15 cellular contexts compared by ENCODE assay signal in the genomic region with DNA sequence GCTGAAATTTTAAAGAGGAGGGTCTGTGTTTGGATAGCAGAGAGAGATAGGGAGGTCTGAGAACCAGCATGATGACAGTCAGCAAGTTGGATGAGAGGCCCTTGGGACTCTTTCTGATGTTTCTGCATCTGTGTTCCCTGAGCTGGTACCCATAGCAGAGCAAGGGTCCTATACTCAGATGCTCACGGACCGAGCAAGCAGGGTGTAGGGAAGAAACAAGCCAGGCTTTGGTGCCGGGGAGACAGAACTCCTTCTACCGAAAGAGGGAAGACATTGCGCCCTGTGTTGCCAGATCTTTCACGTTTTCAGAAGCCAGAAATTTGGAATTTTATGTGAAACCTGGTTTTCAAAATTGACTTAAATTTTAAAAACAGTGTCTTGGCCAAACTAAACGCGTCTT. TPM values are rescaled to one million over a fixed set of nuclear protein-coding genes. Genes with fewer than 3 reads are reported as not detected.
A peak's percentile ranks its signal among the peaks of the same experiment; 100 is the strongest.
DNase-seq lines count a peak whose midpoint lies in the region; ATAC-seq and TF ChIP-seq lines count a peak whose summit lies in the region.
"Had no signal": no experiment of that assay in that cellular context is flagged by ENCODE, and none has a peak within 500 bp of the region (broad histone marks: within the 10 kb centered on the region; RNA-seq: fewer than 3 reads in every experiment).

No MANE protein-coding gene starts in this region.

- CTCF ChIA-PET in CD4-positive, alpha-beta T cell (lab: Charles Lee): no interaction called here

- no peaks in the 10 kb centered on the region for H3K27me3 Mint-ChIP-seq in CD4-positive, alpha-beta T cell

- peak overlapping the region; percentile 46 for H3K4me3 ChIP-seq in adipocyte (ENCODE audit: low read length)
- H3K4me3 ChIP-seq in lower lobe of right lung: no peak overlapping the region
- no peak overlapping the region for H3K4me3 ChIP-seq in skeletal muscle tissue (ENCODE audit: low read length in 3 of 3)
- H3K4me3 ChIP-seq: lung, MG63 had no signal

- no peak for TF ChIP-seq CTCF in CD4-positive, alpha-beta T cell (IDR thresholded peaks at IDR 0.05)
- TF ChIP-seq CTCF in lower lobe of right lung (IDR thresholded peaks at IDR 0.05): no peak

- no peak overlapping the region for H3K27ac ChIP-seq in CD4-positive, alpha-beta T cell (ENCODE audit: low read depth, low read length)
- H3K27ac ChIP-seq in lower lobe of right lung: peak overlapping the region; percentile 47
- H3K27ac ChIP-seq in skeletal muscle tissue (ENCODE audit: low read depth, low read length): peak overlapping the region; percentile 52

- no peak for ATAC-seq in CD4-positive, alpha-beta T cell (ENCODE audit: poor library complexity)
- ATAC-seq in lower lobe of right lung (no peak), HG02885 (IDR thresholded peaks at IDR 0.05; ENCODE audit: poor library complexity, unreplicated experiment) (no peak)
- ATAC-seq: CD8-positive, alpha-beta T cell; Panc1 had no signal

- no peaks in the 10 kb centered on the region for H3K9me3 ChIP-seq in CD4-positive, alpha-beta T cell (ENCODE audit: control insufficient read depth, low read length)
- H3K9me3 ChIP-seq in adipocyte (ENCODE audit: control insufficient read depth, low read length): no peaks in the 10 kb centered on the region
- H3K9me3 ChIP-seq in lower lobe of right lung: no peaks in the 10 kb centered on the region
- H3K9me3 ChIP-seq in skeletal muscle tissue (ENCODE audit: control insufficient read depth in 3 of 3, low read length in 3 of 3): no peaks in the 10 kb centered on the region
- H3K9me3 ChIP-seq: MG63 had no signal

- no peak for DNase-seq in CD4-positive, alpha-beta T cell
- DNase-seq in adipocyte (ENCODE audit: low read depth): no peak
- no peak for DNase-seq in lower lobe of right lung
- no peak for DNase-seq in hypothalamus (lab: John Stamatoyannopoulos, UW)
- no peak for DNase-seq in NCI-H2196 (lab: John Stamatoyannopoulos, UW; ENCODE audit: unreplicated experiment)
- DNase-seq: activated CD4-positive, CD25-positive, alpha-beta regulatory T cell treated with anti-CD3 and anti-CD28 coated beads, Interleukin-2, amount 50 U/mL, for 72 hours; activated T-cell treated with anti-CD3 and anti-CD28 coated beads, Interleukin-2, amount 50 U/mL, for 1 hour; CD8-positive, alpha-beta T cell; NCI-H2029 had no signal

- POLR2A ChIA-PET in CD4-positive, alpha-beta T cell (lab: Charles Lee): no interaction called here

- H3K4me3 Mint-ChIP-seq in CD4-positive, alpha-beta T cell: no peak overlapping the region
- H3K4me3 Mint-ChIP-seq: CD8-positive, alpha-beta T cell; dendritic cell treated with granulocyte-macrophage colony-stimulating factor and Interleukin-4, amounts not matched to agents 40 ng/mL and 50 ng/mL, for 4 days had no signal

- H3K27ac Mint-ChIP-seq in CD4-positive, alpha-beta T cell: peak overlapping the region; percentile 88
- H3K27ac Mint-ChIP-seq: dendritic cell treated with granulocyte-macrophage colony-stimulating factor and Interleukin-4, amounts not matched to agents 40 ng/mL and 50 ng/mL, for 4 days had no signal

- H3K4me1 Mint-ChIP-seq in CD4-positive, alpha-beta T cell (ENCODE audit: low read depth): peaks cover 50% of the 10 kb centered on the region

- peaks cover 44% of the 10 kb centered on the region for H3K36me3 ChIP-seq in adipocyte (ENCODE audit: control insufficient read depth, insufficient read depth, low read length, severe bottlenecking)
- peaks cover 64% of the 10 kb centered on the region for H3K36me3 ChIP-seq in lower lobe of right lung
- H3K36me3 ChIP-seq in skeletal muscle tissue (ENCODE audit: control insufficient read depth in 3 of 3, insufficient read depth in 3 of 3, low read length in 3 of 3): peaks cover 0 to 4% (median 2%) of the 10 kb centered on the region in 3 donors

- intact Hi-C loops in CD4-positive, alpha-beta T cell (cut with DNase I, micrococcal nuclease): loop anchor here (2.0 to 5.0 kb wide), 2 partner anchors 34 to 35 kb away; partner anchors contain the start of gene NEDD9 (in 2 of the 2)
- intact Hi-C loops in lower lobe of right lung (cut with DNase I): no loop called here

- no peaks in the 10 kb centered on the region for H3K9me3 Mint-ChIP-seq in CD4-positive, alpha-beta T cell
- H3K9me3 Mint-ChIP-seq: CD8-positive, alpha-beta T cell; dendritic cell treated with granulocyte-macrophage colony-stimulating factor and Interleukin-4, amounts not matched to agents 40 ng/mL and 50 ng/mL, for 4 days had no signal

- H3K27me3 ChIP-seq in CD4-positive, alpha-beta T cell (ENCODE audit: control insufficient read depth, insufficient read depth, low read length): no peaks in the 10 kb centered on the region
- no peaks in the 10 kb centered on the region for H3K27me3 ChIP-seq in adipocyte (replicated peaks; ENCODE audit: control insufficient read depth, insufficient read depth, low read length)
- H3K27me3 ChIP-seq in lower lobe of right lung (ENCODE audit: low read depth): no peaks in the 10 kb centered on the region
- H3K27me3 ChIP-seq in skeletal muscle tissue (ENCODE audit: control insufficient read depth in 3 of 3, insufficient read depth in 3 of 3, low read length in 3 of 3): no peaks in the 10 kb centered on the region
- H3K27me3 ChIP-seq: MG63 had no signal

- H3K4me1 ChIP-seq in adipocyte (ENCODE audit: control insufficient read depth, insufficient read depth, low read length): peaks cover 70% of the 10 kb centered on the region
- peaks cover 94% of the 10 kb centered on the region for H3K4me1 ChIP-seq in lower lobe of right lung
- H3K4me1 ChIP-seq in skeletal muscle tissue (ENCODE audit: control insufficient read depth in 3 of 3, insufficient read depth in 3 of 3, low read length in 3 of 3): peaks cover 2 to 10% (median 8%) of the 10 kb centered on the region in 3 donors

- H3K36me3 Mint-ChIP-seq in CD4-positive, alpha-beta T cell (ENCODE audit: low read depth): peaks cover 53% of the 10 kb centered on the region

- H3K9ac ChIP-seq in adipocyte (ENCODE audit: low read length) (peak overlapping the region; percentile 40), skeletal muscle tissue (ENCODE audit: low read depth in 1 of 3, low read length in 3 of 3) (no peak overlapping the region)

RNA-seq across cellular contexts. Expression of gene NEDD9, which starts 34.6 kb away (rescaled TPM):
- total RNA-seq in CD4-positive, alpha-beta T cell: 10 to 100 TPM; 40.9 to 44.3 TPM
- total RNA-seq in lower lobe of right lung (127 TPM), skeletal muscle tissue (21.4 TPM)
